34 cellular contexts compared by ENCODE assay signal in genomic region chr7:69801729-69802688, GRCh38.
DNase-seq lines count a peak whose midpoint lies in the region; ATAC-seq, FAIRE-seq and TF ChIP-seq lines count a peak whose summit lies in the region.
"Had no signal": no experiment of that assay in that cellular context is flagged by ENCODE, and none has a peak within 500 bp of the region (broad histone marks: within the 10 kb centered on the region; RNA-seq: fewer than 3 reads in every experiment).

No MANE protein-coding gene starts in this region.

- SMC1A ChIA-PET in GM12878 (lab: Charles Lee; ENCODE audit: uncharacterized antibody, unreplicated experiment) = interaction anchor here (0.8 to 10.5 kb wide), 14 partner anchors 11 to 195 kb away, joined by 3 to 202 read pairs (median 4); no protein-coding TSS in a partner anchor

- peak overlapping the region in 8 of 11 experiments; percentile 12 to 57 (median 28); a peak in 13 of 22 replicates for H3K4me2 ChIP-seq in BLaER1 treated with 17β-estradiol and CSF1 and Interleukin-3, amounts not matched to agents 10 nM and 100 nM
- H3K4me2 ChIP-seq in GM12878 (ENCODE audit: control insufficient read depth, insufficient read depth) = no peak overlapping the region
- H3K4me2 ChIP-seq: hepatocyte had no signal

- H3K4me3 ChIP-seq in BLaER1 treated with 17β-estradiol and CSF1 and Interleukin-3, amounts not matched to agents 10 nM and 100 nM = no peak overlapping the region
- H3K4me3 ChIP-seq in GM12878 (no peak overlapping the region), mesodermal cell (ENCODE audit: extremely low read depth, insufficient read depth, low read length, poor library complexity, severe bottlenecking) (no peak overlapping the region)
- H3K4me3 ChIP-seq: A549, dorsolateral prefrontal cortex, hepatocyte, MG63, pancreas, stomach, vagina had no signal

- peaks cover 0 to 68% (median 43%) of the 10 kb centered on the region in 10 experiments; a peak in 16 of 20 replicates for H3K4me1 ChIP-seq in BLaER1 treated with 17β-estradiol and CSF1 and Interleukin-3, amounts not matched to agents 10 nM and 100 nM
- H3K4me1 ChIP-seq in GM12878 (ENCODE audit: control insufficient read depth, insufficient read depth, low read length) (peaks cover 45% of the 10 kb centered on the region), mesodermal cell (ENCODE audit: control insufficient read depth, insufficient read depth, low read length, poor library complexity, severe bottlenecking) (peaks cover 47% of the 10 kb centered on the region)

- no TSS peak for BruUV-seq in GM12878 (replicated peaks; lab: Mats Ljungman, UMichigan)

- intact Hi-C loops in GM12878 (cut with micrococcal nuclease; ENCODE audit: unreplicated experiment) = loop anchor here (5.0 to 10.0 kb wide), 3 partner anchors 105 to 963 kb away; no protein-coding TSS in a partner anchor

- in situ Hi-C loops in GM12878 (cut with MboI) = loop anchor here (5.0 kb wide), 1 partner anchor 195 kb away; no protein-coding TSS in a partner anchor

- peaks cover 2% of the 10 kb centered on the region for H3K79me2 ChIP-seq in GM12878 (ENCODE audit: control insufficient read depth, insufficient read depth, low read length)
- H3K79me2 ChIP-seq: hepatocyte had no signal

- TF ChIP-seq CTCF in GM12878 (IDR thresholded peaks at IDR 0.05 in 2 of 3, conservative IDR thresholded peaks at IDR 0.05 in 1 of 3; ENCODE audit: control insufficient read depth in 2 of 3, extremely low read depth in 1 of 3, insufficient read depth in 1 of 3, low read depth in 3 of 3, low read length in 3 of 3) = no peak

- TF ChIP-seq RAD21 in GM12878 (IDR thresholded peaks at IDR 0.05; ENCODE audit: insufficient read depth, low read depth, low read length) = no peak

- H3K27ac ChIP-seq in BLaER1 treated with 17β-estradiol and CSF1 and Interleukin-3, amounts not matched to agents 10 nM and 100 nM = no peak overlapping the region
- H3K27ac ChIP-seq in GM12878 (ENCODE audit: control insufficient read depth, insufficient read depth) (no peak overlapping the region), mesodermal cell (ENCODE audit: low read depth, low read length, severe bottlenecking) (peak overlapping the region; percentile 75)
- H3K27ac ChIP-seq: A549, dorsolateral prefrontal cortex, hepatocyte, pancreas, stomach, vagina had no signal

- H3K9me3 ChIP-seq in BLaER1 treated with 17β-estradiol and CSF1 and Interleukin-3, amounts not matched to agents 10 nM and 100 nM (replicated peaks in 1 of 11) = no peaks in the 10 kb centered on the region
- H3K9me3 ChIP-seq in GM12878 (replicated peaks; ENCODE audit: control insufficient read depth, insufficient read depth, low read length) (no peaks in the 10 kb centered on the region; the same call in 2 of the 3 replicates), mesodermal cell (ENCODE audit: control insufficient read depth, low read length) (no peaks in the 10 kb centered on the region)
- H3K9me3 ChIP-seq: A549, MG63, pancreas, stomach, vagina had no signal

- DNase-seq in HEK293T (ENCODE audit: extremely low spot score) = no peak
- DNase-seq in GM12878 (ENCODE audit: low read depth, low spot score) = no peak
- no peak for DNase-seq in NCI-H1694 treated with DMSO at 0.1 percent for 48 hours (lab: John Stamatoyannopoulos, UW)
- no peak for DNase-seq in OCI-M1 (lab: John Stamatoyannopoulos, UW)
- DNase-seq in stimulated activated CD4-positive, alpha-beta T cell treated with anti-CD3 and anti-CD28 coated beads, Interleukin-4, amount 100 ng/mL, for 4 hours = no peak
- no peak for DNase-seq in NCI-H2196 (lab: John Stamatoyannopoulos, UW; ENCODE audit: unreplicated experiment)
- DNase-seq: activated B cell treated with CpG ODN at 0.5 μM for 24 hours; activated CD4-positive, alpha-beta T cell treated with anti-CD3 and anti-CD28 coated beads, Interleukin-2, amount 10 ng/mL, durations not matched to agents 7 days and 5 days; amniotic stem cell; CD4-positive, alpha-beta T cell; dorsolateral prefrontal cortex; HFFc6; KBM-7; left colon; mammary epithelial cell; MG63; NCI-H1105 treated with DMSO at 0.1 percent for 48 hours; NCI-H1930; NCI-H2171 treated with DMSO at 0.1 percent for 48 hours; NCI-H526; pancreas; retina; Right ventricle myocardium superior; stimulated activated CD4-positive, alpha-beta T cell treated with anti-CD3 and anti-CD28 coated beads, Interleukin-1b, Interleukin-23, amount 100 ng/mL, for 48 hours; stomach; T-helper 9 cell had no signal

- peaks cover 0 to 66% (median 17%) of the 10 kb centered on the region in 11 experiments; a peak in 11 of 22 replicates for H4K20me1 ChIP-seq in BLaER1 treated with 17β-estradiol and CSF1 and Interleukin-3, amounts not matched to agents 10 nM and 100 nM
- H4K20me1 ChIP-seq in GM12878 (ENCODE audit: control insufficient read depth, insufficient read depth) = no peaks in the 10 kb centered on the region

- RAD21 ChIA-PET in GM12878 (lab: Charles Lee; ENCODE audit: unreplicated experiment) = interaction anchor here (0.5 to 7.8 kb wide), 12 partner anchors 22 to 255 kb away, joined by 3 to 141 read pairs (median 8); no protein-coding TSS in a partner anchor

- no peak overlapping the region for H3K9ac ChIP-seq in BLaER1 treated with 17β-estradiol and CSF1 and Interleukin-3, amounts not matched to agents 10 nM and 100 nM
- H3K9ac ChIP-seq in GM12878 (ENCODE audit: control insufficient read depth, insufficient read depth, low read length) = no peak overlapping the region

- CTCF ChIA-PET in HEK293T (lab: Yijun Ruan, JAX) = no interaction called here
- CTCF ChIA-PET in GM12878 (lab: Yijun Ruan, JAX) = interaction anchor here (1.0 to 6.6 kb wide), 6 partner anchors 22 to 239 kb away, joined by 3 to 31 read pairs (median 4); no protein-coding TSS in a partner anchor

- FAIRE-seq in GM12878 (lab: Jason Lieb, UNC) = no peak
- FAIRE-seq: A549, endothelial cell of umbilical vein, HTR-8/SVneo had no signal

- POLR2A ChIA-PET in HEK293T (lab: Yijun Ruan, JAX) (no interaction called here), GM12878 (lab: Charles Lee) (interaction anchor here (1.3 to 1.4 kb wide), 2 partner anchors 42 to 62 kb away, joined by 3 to 10 read pairs; no protein-coding TSS in a partner anchor)

- peaks cover 0 to 7% (median 0%) of the 10 kb centered on the region in 11 experiments; a peak in 2 of 22 replicates for H3K36me3 ChIP-seq in BLaER1 treated with 17β-estradiol and CSF1 and Interleukin-3, amounts not matched to agents 10 nM and 100 nM
- H3K36me3 ChIP-seq in GM12878 (ENCODE audit: control insufficient read depth in 2 of 2, insufficient read depth in 2 of 2, low read length in 1 of 2) (no peaks in the 10 kb centered on the region), mesodermal cell (ENCODE audit: control insufficient read depth, insufficient read depth, low read length) (no peaks in the 10 kb centered on the region)
- H3K36me3 ChIP-seq: MG63, pancreas, stomach, vagina had no signal

- H2AFZ ChIP-seq in GM12878 (ENCODE audit: control insufficient read depth, low read depth, low read length) = no peak overlapping the region
- H2AFZ ChIP-seq: hepatocyte had no signal

- ATAC-seq in GM12878 = no peak
- ATAC-seq: A549, left colon, Panc1, pancreas had no signal

- WGBS in GM12878 (ENCODE audit: insufficient coverage, insufficient replicate concordance, low lambda C conversion rate, missing lambda C conversion rate) = 59% methylated on average over 5 of the region's 5 CpGs
- 58 to 78% methylated on average over 2 to 3 of the region's 5 CpGs for WGBS in mesodermal cell (ENCODE audit: insufficient coverage in 2 of 2), 2 experiments

- no peak for TF ChIP-seq EP300 in GM12878 (IDR thresholded peaks at IDR 0.05; ENCODE audit: borderline replicate concordance in 1 of 2, control insufficient read depth in 1 of 2, low read depth in 2 of 2, low read length in 2 of 2)

- no peaks in the 10 kb centered on the region for H3K27me3 ChIP-seq in BLaER1 treated with 17β-estradiol and CSF1 and Interleukin-3, amounts not matched to agents 10 nM and 100 nM
- no peaks in the 10 kb centered on the region for H3K27me3 ChIP-seq in GM12878 (replicated peaks in 1 of 2; ENCODE audit: control insufficient read depth in 2 of 2, insufficient read depth in 2 of 2, low read length in 1 of 2)
- H3K27me3 ChIP-seq: dorsolateral prefrontal cortex, hepatocyte, MG63, pancreas, stomach, vagina had no signal

- TF ChIP-seq POLR2A in GM12878 (IDR thresholded peaks at IDR 0.05; ENCODE audit: low read depth, low read length) = no peak

TF ChIP-seq in HEK293T, 16 proteins besides CTCF, POLR2A, EP300 and RAD21:
- no peak for TF ChIP-seq LEF1 (IDR thresholded peaks at IDR 0.05; ENCODE audit: borderline replicate concordance)
- TF ChIP-seq PKNOX1 (IDR thresholded peaks at IDR 0.05) = 0 out of 2 replicates have a peak, but pooled peaks have one; percentile 31
- no peak for TF ChIP-seq FOXK2 (IDR thresholded peaks at IDR 0.05)

TF ChIP-seq in GM12878, 131 proteins besides CTCF, POLR2A, EP300 and RAD21 (continues in another document):
- TF ChIP-seq HDGF (IDR thresholded peaks at IDR 0.05) (0 out of 2 replicates have a peak, but pooled peaks have one; percentile 18), SMARCA5 (IDR thresholded peaks at IDR 0.05) (no peak), ATF3 (IDR thresholded peaks at IDR 0.05; ENCODE audit: borderline replicate concordance, extremely low read depth, low read depth, low read length) (no peak), NFIC (IDR thresholded peaks at IDR 0.05; ENCODE audit: low read depth, low read length) (no peak; the same call in 1 of the 2 replicates), MAX (IDR thresholded peaks at IDR 0.05; ENCODE audit: low read depth, low read length) (no peak), EED (IDR thresholded peaks at IDR 0.05; ENCODE audit: low read depth) (peak; percentile 72), ETV6 (conservative IDR thresholded peaks at IDR 0.05 in 1 of 2, IDR thresholded peaks at IDR 0.05 in 1 of 2; ENCODE audit: borderline replicate concordance in 1 of 2, low read depth in 1 of 2) (peak in 1 of 2 experiments; percentile 82; a peak in 2 of 4 replicates), ZNF24 (IDR thresholded peaks at IDR 0.05) (no peak), PAX5 (IDR thresholded peaks at IDR 0.05; ENCODE audit: borderline replicate concordance, low read depth, low read length) (no peak), IKZF2 (IDR thresholded peaks at IDR 0.05) (peak; percentile 14 to 21; a peak in 2 of 4 replicates), EZH2 (IDR thresholded peaks at IDR 0.05; ENCODE audit: borderline replicate concordance, control insufficient read depth, low read depth, low read length) (no peak), RUNX3 (IDR thresholded peaks at IDR 0.05; ENCODE audit: low read length) (0 out of 2 replicates have a peak, but pooled peaks have one; percentile 17), POLR2AphosphoS5 (IDR thresholded peaks at IDR 0.05; ENCODE audit: low read length) (no peak)
